In the genomic region with DNA sequence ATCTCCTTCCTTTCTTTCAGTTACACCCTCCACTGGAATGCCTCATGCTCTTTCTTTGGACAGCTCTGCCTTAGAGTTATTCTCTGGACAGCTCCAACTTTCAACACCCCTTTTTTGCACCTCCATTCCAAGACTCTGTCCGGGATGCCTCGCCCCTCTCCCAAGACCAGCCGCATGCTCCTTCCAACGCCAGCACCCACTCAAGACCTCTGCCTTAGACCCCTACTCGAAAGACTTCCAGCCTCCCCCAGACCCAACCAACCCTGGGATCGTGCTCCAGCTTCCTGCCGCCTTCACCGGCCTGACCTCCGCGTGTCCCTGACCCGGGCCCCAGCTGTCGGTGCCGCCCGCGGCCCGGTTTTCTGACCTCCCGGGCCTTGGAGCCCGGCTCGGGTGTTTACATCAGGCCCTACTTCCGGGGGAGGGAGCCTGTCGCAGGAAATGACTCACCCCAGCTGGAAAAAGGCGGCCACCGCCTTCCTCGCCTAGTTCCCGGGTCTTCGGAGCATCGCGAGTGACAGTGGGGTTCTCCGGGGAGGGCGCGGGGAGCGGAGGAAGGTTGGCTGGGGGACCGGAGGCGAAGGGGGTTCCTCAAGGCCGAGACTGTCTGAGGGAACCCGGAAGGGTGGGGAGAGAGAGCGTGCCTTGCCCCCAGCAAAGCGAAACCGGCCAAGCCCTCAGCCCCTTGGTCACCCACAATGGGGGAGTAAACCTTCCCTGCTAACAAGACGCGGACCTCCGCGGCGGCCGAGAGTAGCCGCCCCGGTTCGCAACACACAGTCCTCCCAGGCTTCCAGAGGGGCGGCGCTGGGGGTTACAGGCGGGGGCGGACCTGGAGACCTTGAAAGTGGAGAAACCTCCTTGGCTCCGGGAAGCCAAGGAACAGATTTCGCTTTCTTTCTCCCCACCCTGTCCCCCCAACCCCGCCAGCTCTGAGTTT, we compare ENCODE assay signal across 1 cellular context.
A peak's percentile ranks its signal among the peaks of the same experiment; 100 is the strongest.
TF ChIP-seq lines count a peak whose summit lies in the region.

A gene (minus strand): TSS at position 399 of the 940 bp plus-strand sequence. CDS start 1,792 bp downstream, outside the sequence.

TF ChIP-seq in HepG2, 621 proteins besides CTCF, POLR2A, EP300 and RAD21 (continued from another document and continues in another):
- TF ChIP-seq, protein P1, sequence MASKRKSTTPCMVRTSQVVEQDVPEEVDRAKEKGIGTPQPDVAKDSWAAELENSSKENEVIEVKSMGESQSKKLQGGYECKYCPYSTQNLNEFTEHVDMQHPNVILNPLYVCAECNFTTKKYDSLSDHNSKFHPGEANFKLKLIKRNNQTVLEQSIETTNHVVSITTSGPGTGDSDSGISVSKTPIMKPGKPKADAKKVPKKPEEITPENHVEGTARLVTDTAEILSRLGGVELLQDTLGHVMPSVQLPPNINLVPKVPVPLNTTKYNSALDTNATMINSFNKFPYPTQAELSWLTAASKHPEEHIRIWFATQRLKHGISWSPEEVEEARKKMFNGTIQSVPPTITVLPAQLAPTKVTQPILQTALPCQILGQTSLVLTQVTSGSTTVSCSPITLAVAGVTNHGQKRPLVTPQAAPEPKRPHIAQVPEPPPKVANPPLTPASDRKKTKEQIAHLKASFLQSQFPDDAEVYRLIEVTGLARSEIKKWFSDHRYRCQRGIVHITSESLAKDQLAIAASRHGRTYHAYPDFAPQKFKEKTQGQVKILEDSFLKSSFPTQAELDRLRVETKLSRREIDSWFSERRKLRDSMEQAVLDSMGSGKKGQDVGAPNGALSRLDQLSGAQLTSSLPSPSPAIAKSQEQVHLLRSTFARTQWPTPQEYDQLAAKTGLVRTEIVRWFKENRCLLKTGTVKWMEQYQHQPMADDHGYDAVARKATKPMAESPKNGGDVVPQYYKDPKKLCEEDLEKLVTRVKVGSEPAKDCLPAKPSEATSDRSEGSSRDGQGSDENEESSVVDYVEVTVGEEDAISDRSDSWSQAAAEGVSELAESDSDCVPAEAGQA (IDR thresholded peaks at IDR 0.05; ENCODE audit: low read depth): no peak
- TF ChIP-seq, protein P1 (CRISPR knock-in tag; IDR thresholded peaks at IDR 0.05; ENCODE audit: borderline replicate concordance): no peak
- no peak for TF ChIP-seq FOXM1 (CRISPR knock-in tag; IDR thresholded peaks at IDR 0.05)
- TF ChIP-seq, protein P2, sequence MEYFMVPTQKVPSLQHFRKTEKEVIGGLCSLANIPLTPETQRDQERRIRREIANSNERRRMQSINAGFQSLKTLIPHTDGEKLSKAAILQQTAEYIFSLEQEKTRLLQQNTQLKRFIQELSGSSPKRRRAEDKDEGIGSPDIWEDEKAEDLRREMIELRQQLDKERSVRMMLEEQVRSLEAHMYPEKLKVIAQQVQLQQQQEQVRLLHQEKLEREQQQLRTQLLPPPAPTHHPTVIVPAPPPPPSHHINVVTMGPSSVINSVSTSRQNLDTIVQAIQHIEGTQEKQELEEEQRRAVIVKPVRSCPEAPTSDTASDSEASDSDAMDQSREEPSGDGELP (IDR thresholded peaks at IDR 0.05; ENCODE audit: borderline replicate concordance, low read depth): peak; percentile 94; the same call in 1 of the 2 replicates
- TF ChIP-seq, protein P3, sequence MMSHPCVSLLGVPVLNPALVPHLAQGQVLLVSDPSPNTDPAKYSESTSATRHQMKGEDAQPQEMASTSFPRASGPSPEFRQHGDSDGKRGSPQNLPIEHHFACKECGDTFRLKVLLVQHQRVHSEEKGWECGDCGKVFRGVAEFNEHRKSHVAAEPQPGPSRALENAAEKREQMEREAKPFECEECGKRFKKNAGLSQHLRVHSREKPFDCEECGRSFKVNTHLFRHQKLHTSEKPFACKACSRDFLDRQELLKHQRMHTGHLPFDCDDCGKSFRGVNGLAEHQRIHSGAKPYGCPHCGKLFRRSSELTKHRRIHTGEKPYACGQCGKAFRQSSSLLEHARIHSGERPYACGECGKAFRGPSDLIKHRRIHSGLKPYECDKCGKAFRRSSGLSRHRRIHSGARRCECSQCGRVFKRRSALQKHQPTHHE (CRISPR knock-in tag; IDR thresholded peaks at IDR 0.05; ENCODE audit: borderline replicate concordance): peak; percentile 41; the same call in 1 of the 2 replicates
- peak; percentile 69; the same call in 1 of the 2 replicates for TF ChIP-seq ZNF878 (CRISPR knock-in tag; IDR thresholded peaks at IDR 0.05)
- TF ChIP-seq HNRNPH1 (optimal IDR thresholded peaks at IDR 0.05; ENCODE audit: low read depth, low read length): no peak
- TF ChIP-seq NR2F6 (IDR thresholded peaks at IDR 0.05): 0 out of 2 replicates have a peak, but pooled peaks have one; percentile 24
- peak; percentile 57 for TF ChIP-seq NR2F6 (CRISPR knock-in tag; IDR thresholded peaks at IDR 0.05)
- TF ChIP-seq CCAR2 (optimal IDR thresholded peaks at IDR 0.05; ENCODE audit: low read depth, low read length): no peak
- no peak for TF ChIP-seq KMT2A (CRISPR knock-in tag; IDR thresholded peaks at IDR 0.05)
- TF ChIP-seq, protein P4, sequence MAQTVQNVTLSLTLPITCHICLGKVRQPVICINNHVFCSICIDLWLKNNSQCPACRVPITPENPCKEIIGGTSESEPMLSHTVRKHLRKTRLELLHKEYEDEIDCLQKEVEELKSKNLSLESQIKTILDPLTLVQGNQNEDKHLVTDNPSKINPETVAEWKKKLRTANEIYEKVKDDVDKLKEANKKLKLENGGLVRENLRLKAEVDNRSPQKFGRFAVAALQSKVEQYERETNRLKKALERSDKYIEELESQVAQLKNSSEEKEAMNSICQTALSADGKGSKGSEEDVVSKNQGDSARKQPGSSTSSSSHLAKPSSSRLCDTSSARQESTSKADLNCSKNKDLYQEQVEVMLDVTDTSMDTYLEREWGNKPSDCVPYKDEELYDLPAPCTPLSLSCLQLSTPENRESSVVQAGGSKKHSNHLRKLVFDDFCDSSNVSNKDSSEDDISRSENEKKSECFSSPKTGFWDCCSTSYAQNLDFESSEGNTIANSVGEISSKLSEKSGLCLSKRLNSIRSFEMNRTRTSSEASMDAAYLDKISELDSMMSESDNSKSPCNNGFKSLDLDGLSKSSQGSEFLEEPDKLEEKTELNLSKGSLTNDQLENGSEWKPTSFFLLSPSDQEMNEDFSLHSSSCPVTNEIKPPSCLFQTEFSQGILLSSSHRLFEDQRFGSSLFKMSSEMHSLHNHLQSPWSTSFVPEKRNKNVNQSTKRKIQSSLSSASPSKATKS (CRISPR knock-in tag; IDR thresholded peaks at IDR 0.05): no peak
- TF ChIP-seq, protein P5, sequence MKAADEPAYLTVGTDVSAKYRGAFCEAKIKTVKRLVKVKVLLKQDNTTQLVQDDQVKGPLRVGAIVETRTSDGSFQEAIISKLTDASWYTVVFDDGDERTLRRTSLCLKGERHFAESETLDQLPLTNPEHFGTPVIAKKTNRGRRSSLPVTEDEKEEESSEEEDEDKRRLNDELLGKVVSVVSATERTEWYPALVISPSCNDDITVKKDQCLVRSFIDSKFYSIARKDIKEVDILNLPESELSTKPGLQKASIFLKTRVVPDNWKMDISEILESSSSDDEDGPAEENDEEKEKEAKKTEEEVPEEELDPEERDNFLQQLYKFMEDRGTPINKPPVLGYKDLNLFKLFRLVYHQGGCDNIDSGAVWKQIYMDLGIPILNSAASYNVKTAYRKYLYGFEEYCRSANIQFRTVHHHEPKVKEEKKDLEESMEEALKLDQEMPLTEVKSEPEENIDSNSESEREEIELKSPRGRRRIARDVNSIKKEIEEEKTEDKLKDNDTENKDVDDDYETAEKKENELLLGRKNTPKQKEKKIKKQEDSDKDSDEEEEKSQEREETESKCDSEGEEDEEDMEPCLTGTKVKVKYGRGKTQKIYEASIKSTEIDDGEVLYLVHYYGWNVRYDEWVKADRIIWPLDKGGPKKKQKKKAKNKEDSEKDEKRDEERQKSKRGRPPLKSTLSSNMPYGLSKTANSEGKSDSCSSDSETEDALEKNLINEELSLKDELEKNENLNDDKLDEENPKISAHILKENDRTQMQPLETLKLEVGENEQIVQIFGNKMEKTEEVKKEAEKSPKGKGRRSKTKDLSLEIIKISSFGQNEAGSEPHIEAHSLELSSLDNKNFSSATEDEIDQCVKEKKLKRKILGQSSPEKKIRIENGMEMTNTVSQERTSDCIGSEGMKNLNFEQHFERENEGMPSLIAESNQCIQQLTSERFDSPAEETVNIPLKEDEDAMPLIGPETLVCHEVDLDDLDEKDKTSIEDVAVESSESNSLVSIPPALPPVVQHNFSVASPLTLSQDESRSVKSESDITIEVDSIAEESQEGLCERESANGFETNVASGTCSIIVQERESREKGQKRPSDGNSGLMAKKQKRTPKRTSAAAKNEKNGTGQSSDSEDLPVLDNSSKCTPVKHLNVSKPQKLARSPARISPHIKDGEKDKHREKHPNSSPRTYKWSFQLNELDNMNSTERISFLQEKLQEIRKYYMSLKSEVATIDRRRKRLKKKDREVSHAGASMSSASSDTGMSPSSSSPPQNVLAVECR (CRISPR knock-in tag; IDR thresholded peaks at IDR 0.05; ENCODE audit: borderline replicate concordance): peak; percentile 73; the same call in 1 of the 2 replicates
- TF ChIP-seq ZNF30 (CRISPR knock-in tag; IDR thresholded peaks at IDR 0.05): no peak
- TF ChIP-seq ZNF558 (CRISPR knock-in tag; IDR thresholded peaks at IDR 0.05; ENCODE audit: borderline replicate concordance): no peak; the same call in 1 of the 2 replicates
- no peak for TF ChIP-seq RFXAP (CRISPR knock-in tag; IDR thresholded peaks at IDR 0.05; ENCODE audit: borderline replicate concordance)
- TF ChIP-seq RXRA (CRISPR knock-in tag; IDR thresholded peaks at IDR 0.05): no peak
- TF ChIP-seq, protein P6, sequence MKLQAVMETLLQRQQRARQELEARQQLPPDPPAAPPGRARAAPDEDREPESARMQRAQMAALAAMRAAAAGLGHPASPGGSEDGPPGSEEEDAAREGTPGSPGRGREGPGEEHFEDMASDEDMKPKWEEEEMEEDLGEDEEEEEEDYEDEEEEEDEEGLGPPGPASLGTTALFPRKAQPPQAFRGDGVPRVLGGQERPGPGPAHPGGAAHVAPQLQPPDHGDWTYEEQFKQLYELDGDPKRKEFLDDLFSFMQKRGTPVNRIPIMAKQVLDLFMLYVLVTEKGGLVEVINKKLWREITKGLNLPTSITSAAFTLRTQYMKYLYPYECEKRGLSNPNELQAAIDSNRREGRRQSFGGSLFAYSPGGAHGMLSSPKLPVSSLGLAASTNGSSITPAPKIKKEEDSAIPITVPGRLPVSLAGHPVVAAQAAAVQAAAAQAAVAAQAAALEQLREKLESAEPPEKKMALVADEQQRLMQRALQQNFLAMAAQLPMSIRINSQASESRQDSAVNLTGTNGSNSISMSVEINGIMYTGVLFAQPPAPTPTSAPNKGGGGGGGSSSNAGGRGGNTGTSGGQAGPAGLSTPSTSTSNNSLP (IDR thresholded peaks at IDR 0.05; ENCODE audit: low read depth, low read length): no peak
- no peak for TF ChIP-seq RFXANK (CRISPR knock-in tag; IDR thresholded peaks at IDR 0.05)
- TF ChIP-seq ZNF44 (CRISPR knock-in tag; IDR thresholded peaks at IDR 0.05): no peak
- TF ChIP-seq HNRNPL (IDR thresholded peaks at IDR 0.05; ENCODE audit: low read depth, low read length): 0 out of 2 replicates have a peak, but pooled peaks have one; percentile 31
- no peak for TF ChIP-seq SMAD3 (CRISPR knock-in tag; IDR thresholded peaks at IDR 0.05)
- peak; percentile 22 for TF ChIP-seq ZNF781 (CRISPR knock-in tag; IDR thresholded peaks at IDR 0.05; ENCODE audit: borderline replicate concordance, not compliant biosample characterization)
- TF ChIP-seq ZBTB38 (CRISPR knock-in tag; IDR thresholded peaks at IDR 0.05): peak; percentile 46; the same call in 1 of the 2 replicates
- TF ChIP-seq PLRG1 (conservative IDR thresholded peaks at IDR 0.05): no peak
- TF ChIP-seq, protein P7, sequence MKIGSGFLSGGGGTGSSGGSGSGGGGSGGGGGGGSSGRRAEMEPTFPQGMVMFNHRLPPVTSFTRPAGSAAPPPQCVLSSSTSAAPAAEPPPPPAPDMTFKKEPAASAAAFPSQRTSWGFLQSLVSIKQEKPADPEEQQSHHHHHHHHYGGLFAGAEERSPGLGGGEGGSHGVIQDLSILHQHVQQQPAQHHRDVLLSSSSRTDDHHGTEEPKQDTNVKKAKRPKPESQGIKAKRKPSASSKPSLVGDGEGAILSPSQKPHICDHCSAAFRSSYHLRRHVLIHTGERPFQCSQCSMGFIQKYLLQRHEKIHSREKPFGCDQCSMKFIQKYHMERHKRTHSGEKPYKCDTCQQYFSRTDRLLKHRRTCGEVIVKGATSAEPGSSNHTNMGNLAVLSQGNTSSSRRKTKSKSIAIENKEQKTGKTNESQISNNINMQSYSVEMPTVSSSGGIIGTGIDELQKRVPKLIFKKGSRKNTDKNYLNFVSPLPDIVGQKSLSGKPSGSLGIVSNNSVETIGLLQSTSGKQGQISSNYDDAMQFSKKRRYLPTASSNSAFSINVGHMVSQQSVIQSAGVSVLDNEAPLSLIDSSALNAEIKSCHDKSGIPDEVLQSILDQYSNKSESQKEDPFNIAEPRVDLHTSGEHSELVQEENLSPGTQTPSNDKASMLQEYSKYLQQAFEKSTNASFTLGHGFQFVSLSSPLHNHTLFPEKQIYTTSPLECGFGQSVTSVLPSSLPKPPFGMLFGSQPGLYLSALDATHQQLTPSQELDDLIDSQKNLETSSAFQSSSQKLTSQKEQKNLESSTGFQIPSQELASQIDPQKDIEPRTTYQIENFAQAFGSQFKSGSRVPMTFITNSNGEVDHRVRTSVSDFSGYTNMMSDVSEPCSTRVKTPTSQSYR (CRISPR knock-in tag; IDR thresholded peaks at IDR 0.05; ENCODE audit: borderline replicate concordance): no peak
- TF ChIP-seq, protein P8, sequence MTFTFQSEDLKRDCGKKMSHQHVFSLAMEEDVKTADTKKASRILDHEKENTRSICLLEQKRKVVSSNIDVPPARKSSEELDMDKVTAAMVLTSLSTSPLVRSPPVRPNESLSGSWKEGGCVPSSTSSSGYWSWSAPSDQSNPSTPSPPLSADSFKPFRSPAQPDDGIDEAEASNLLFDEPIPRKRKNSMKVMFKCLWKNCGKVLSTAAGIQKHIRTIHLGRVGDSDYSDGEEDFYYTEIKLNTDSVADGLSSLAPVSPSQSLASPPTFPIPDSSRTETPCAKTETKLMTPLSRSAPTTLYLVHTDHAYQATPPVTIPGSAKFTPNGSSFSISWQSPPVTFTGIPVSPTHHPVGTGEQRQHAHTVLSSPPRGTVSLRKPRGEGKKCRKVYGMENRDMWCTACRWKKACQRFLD (CRISPR knock-in tag; IDR thresholded peaks at IDR 0.05; ENCODE audit: borderline replicate concordance): no peak
- no peak for TF ChIP-seq MIER3 (CRISPR knock-in tag; IDR thresholded peaks at IDR 0.05; ENCODE audit: borderline replicate concordance)
